ENCODE assay signal across 1 cellular context in the genomic region with DNA sequence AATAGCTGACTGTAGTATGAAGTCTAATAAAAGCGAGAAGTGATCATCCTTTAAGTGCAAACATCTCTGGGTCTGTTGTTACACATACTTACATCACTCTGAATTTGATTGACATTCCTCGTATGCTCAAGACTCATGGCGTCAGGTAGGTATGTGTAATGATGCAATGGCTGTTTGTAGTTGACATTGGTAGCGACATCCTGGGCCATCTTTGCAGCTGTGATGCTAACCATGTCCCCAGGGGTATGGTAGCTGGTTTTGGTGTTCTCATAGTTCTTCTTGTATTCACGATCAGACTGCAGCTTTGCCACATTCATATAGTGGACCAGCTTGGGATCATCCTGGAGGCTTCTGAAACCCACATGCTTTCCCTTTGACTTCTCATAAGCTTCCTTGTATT.
TF ChIP-seq lines count a peak whose summit lies in the region.

No MANE protein-coding gene starts in this region.

TF ChIP-seq in K562, 482 proteins besides CTCF, POLR2A, EP300 and RAD21 (continued from another document and continues in another):
- no peak for TF ChIP-seq ZNF184 (CRISPR knock-in tag; IDR thresholded peaks at IDR 0.05)
- no peak for TF ChIP-seq PCBP2 (IDR thresholded peaks at IDR 0.05; ENCODE audit: low read depth, low read length, poor library complexity, severe bottlenecking)
- no peak for TF ChIP-seq SREBF2 (CRISPR knock-in tag; IDR thresholded peaks at IDR 0.05)
- no peak for TF ChIP-seq ZNF644 (tag; IDR thresholded peaks at IDR 0.05; ENCODE audit: low read depth)
- TF ChIP-seq, protein P1, sequence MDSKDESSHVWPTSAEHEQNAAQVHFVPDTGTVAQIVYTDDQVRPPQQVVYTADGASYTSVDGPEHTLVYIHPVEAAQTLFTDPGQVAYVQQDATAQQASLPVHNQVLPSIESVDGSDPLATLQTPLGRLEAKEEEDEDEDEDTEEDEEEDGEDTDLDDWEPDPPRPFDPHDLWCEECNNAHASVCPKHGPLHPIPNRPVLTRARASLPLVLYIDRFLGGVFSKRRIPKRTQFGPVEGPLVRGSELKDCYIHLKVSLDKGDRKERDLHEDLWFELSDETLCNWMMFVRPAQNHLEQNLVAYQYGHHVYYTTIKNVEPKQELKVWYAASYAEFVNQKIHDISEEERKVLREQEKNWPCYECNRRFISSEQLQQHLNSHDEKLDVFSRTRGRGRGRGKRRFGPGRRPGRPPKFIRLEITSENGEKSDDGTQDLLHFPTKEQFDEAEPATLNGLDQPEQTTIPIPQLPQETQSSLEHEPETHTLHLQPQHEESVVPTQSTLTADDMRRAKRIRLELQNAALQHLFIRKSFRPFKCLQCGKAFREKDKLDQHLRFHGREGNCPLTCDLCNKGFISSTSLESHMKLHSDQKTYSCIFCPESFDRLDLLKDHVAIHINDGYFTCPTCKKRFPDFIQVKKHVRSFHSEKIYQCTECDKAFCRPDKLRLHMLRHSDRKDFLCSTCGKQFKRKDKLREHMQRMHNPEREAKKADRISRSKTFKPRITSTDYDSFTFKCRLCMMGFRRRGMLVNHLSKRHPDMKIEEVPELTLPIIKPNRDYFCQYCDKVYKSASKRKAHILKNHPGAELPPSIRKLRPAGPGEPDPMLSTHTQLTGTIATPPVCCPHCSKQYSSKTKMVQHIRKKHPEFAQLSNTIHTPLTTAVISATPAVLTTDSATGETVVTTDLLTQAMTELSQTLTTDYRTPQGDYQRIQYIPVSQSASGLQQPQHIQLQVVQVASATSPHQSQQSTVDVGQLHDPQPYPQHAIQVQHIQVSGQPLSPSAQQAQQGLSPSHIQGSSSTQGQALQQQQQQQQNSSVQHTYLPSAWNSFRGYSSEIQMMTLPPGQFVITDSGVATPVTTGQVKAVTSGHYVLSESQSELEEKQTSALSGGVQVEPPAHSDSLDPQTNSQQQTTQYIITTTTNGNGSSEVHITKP (IDR thresholded peaks at IDR 0.05; ENCODE audit: partially characterized antibody), result no peak
- TF ChIP-seq, protein P2, sequence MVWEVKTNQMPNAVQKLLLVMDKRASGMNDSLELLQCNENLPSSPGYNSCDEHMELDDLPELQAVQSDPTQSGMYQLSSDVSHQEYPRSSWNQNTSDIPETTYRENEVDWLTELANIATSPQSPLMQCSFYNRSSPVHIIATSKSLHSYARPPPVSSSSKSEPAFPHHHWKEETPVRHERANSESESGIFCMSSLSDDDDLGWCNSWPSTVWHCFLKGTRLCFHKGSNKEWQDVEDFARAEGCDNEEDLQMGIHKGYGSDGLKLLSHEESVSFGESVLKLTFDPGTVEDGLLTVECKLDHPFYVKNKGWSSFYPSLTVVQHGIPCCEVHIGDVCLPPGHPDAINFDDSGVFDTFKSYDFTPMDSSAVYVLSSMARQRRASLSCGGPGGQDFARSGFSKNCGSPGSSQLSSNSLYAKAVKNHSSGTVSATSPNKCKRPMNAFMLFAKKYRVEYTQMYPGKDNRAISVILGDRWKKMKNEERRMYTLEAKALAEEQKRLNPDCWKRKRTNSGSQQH (CRISPR knock-in tag; IDR thresholded peaks at IDR 0.05), result no peak
- TF ChIP-seq, protein P3, sequence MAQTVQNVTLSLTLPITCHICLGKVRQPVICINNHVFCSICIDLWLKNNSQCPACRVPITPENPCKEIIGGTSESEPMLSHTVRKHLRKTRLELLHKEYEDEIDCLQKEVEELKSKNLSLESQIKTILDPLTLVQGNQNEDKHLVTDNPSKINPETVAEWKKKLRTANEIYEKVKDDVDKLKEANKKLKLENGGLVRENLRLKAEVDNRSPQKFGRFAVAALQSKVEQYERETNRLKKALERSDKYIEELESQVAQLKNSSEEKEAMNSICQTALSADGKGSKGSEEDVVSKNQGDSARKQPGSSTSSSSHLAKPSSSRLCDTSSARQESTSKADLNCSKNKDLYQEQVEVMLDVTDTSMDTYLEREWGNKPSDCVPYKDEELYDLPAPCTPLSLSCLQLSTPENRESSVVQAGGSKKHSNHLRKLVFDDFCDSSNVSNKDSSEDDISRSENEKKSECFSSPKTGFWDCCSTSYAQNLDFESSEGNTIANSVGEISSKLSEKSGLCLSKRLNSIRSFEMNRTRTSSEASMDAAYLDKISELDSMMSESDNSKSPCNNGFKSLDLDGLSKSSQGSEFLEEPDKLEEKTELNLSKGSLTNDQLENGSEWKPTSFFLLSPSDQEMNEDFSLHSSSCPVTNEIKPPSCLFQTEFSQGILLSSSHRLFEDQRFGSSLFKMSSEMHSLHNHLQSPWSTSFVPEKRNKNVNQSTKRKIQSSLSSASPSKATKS (CRISPR knock-in tag; IDR thresholded peaks at IDR 0.05), result no peak
- no peak for TF ChIP-seq HDAC3 (IDR thresholded peaks at IDR 0.05; ENCODE audit: borderline replicate concordance, partially characterized antibody)
- TF ChIP-seq, protein P4, sequence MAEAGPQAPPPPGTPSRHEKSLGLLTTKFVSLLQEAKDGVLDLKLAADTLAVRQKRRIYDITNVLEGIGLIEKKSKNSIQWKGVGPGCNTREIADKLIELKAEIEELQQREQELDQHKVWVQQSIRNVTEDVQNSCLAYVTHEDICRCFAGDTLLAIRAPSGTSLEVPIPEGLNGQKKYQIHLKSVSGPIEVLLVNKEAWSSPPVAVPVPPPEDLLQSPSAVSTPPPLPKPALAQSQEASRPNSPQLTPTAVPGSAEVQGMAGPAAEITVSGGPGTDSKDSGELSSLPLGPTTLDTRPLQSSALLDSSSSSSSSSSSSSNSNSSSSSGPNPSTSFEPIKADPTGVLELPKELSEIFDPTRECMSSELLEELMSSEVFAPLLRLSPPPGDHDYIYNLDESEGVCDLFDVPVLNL (CRISPR knock-in tag; IDR thresholded peaks at IDR 0.05; ENCODE audit: low read depth), result no peak
- TF ChIP-seq ETS2 (tag; IDR thresholded peaks at IDR 0.05; ENCODE audit: borderline replicate concordance, poor library complexity, severe bottlenecking), result no peak
- TF ChIP-seq KDM4B (IDR thresholded peaks at IDR 0.05; ENCODE audit: borderline replicate concordance in 2 of 2, low read depth in 1 of 2), result no peak
- no peak for TF ChIP-seq CBFA2T2 (conservative IDR thresholded peaks at IDR 0.05)
- no peak for TF ChIP-seq ZFP1 (CRISPR knock-in tag; IDR thresholded peaks at IDR 0.05)
- TF ChIP-seq, protein P5, sequence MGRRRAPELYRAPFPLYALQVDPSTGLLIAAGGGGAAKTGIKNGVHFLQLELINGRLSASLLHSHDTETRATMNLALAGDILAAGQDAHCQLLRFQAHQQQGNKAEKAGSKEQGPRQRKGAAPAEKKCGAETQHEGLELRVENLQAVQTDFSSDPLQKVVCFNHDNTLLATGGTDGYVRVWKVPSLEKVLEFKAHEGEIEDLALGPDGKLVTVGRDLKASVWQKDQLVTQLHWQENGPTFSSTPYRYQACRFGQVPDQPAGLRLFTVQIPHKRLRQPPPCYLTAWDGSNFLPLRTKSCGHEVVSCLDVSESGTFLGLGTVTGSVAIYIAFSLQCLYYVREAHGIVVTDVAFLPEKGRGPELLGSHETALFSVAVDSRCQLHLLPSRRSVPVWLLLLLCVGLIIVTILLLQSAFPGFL (CRISPR knock-in tag; IDR thresholded peaks at IDR 0.05), result no peak
- TF ChIP-seq, protein P6, sequence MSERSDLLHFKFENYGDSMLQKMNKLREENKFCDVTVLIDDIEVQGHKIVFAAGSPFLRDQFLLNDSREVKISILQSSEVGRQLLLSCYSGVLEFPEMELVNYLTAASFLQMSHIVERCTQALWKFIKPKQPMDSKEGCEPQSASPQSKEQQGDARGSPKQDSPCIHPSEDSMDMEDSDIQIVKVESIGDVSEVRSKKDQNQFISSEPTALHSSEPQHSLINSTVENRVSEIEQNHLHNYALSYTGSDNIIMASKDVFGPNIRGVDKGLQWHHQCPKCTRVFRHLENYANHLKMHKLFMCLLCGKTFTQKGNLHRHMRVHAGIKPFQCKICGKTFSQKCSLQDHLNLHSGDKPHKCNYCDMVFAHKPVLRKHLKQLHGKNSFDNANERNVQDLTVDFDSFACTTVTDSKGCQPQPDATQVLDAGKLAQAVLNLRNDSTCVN (CRISPR knock-in tag; IDR thresholded peaks at IDR 0.05), result no peak
- no peak for TF ChIP-seq ZC3H4 (CRISPR knock-in tag; IDR thresholded peaks at IDR 0.05; ENCODE audit: borderline replicate concordance)
- TF ChIP-seq, protein P7, sequence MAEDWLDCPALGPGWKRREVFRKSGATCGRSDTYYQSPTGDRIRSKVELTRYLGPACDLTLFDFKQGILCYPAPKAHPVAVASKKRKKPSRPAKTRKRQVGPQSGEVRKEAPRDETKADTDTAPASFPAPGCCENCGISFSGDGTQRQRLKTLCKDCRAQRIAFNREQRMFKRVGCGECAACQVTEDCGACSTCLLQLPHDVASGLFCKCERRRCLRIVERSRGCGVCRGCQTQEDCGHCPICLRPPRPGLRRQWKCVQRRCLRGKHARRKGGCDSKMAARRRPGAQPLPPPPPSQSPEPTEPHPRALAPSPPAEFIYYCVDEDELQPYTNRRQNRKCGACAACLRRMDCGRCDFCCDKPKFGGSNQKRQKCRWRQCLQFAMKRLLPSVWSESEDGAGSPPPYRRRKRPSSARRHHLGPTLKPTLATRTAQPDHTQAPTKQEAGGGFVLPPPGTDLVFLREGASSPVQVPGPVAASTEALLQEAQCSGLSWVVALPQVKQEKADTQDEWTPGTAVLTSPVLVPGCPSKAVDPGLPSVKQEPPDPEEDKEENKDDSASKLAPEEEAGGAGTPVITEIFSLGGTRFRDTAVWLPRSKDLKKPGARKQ (CRISPR knock-in tag; IDR thresholded peaks at IDR 0.05), result no peak
- no peak for TF ChIP-seq POLR3A (IDR thresholded peaks at IDR 0.05; ENCODE audit: borderline replicate concordance, extremely low read depth, insufficient read depth, insufficient read length)
- TF ChIP-seq, protein P8, sequence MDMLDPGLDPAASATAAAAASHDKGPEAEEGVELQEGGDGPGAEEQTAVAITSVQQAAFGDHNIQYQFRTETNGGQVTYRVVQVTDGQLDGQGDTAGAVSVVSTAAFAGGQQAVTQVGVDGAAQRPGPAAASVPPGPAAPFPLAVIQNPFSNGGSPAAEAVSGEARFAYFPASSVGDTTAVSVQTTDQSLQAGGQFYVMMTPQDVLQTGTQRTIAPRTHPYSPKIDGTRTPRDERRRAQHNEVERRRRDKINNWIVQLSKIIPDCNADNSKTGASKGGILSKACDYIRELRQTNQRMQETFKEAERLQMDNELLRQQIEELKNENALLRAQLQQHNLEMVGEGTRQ (CRISPR knock-in tag; IDR thresholded peaks at IDR 0.05), result no peak
- TF ChIP-seq, protein P9, sequence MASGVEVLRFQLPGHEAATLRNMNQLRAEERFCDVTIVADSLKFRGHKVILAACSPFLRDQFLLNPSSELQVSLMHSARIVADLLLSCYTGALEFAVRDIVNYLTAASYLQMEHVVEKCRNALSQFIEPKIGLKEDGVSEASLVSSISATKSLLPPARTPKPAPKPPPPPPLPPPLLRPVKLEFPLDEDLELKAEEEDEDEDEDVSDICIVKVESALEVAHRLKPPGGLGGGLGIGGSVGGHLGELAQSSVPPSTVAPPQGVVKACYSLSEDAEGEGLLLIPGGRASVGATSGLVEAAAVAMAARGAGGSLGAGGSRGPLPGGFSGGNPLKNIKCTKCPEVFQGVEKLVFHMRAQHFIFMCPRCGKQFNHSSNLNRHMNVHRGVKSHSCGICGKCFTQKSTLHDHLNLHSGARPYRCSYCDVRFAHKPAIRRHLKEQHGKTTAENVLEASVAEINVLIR (CRISPR knock-in tag; IDR thresholded peaks at IDR 0.05), result no peak
- TF ChIP-seq PML (IDR thresholded peaks at IDR 0.05; ENCODE audit: low read length), result no peak
- TF ChIP-seq CEBPG (CRISPR knock-in tag; IDR thresholded peaks at IDR 0.05), result peak; percentile 94
- TF ChIP-seq CEBPG (tag; conservative IDR thresholded peaks at IDR 0.05 in 1 of 2, IDR thresholded peaks at IDR 0.05 in 1 of 2), result peak; percentile 78 to 98
- TF ChIP-seq ZNF3 (CRISPR knock-in tag; IDR thresholded peaks at IDR 0.05), result no peak
- no peak for TF ChIP-seq KDM2B (CRISPR knock-in tag; IDR thresholded peaks at IDR 0.05)
- no peak for TF ChIP-seq PRPF4 (IDR thresholded peaks at IDR 0.05; ENCODE audit: insufficient read depth, low read depth, low read length, poor library complexity, severe bottlenecking)
- TF ChIP-seq RBM14 (IDR thresholded peaks at IDR 0.05; ENCODE audit: borderline replicate concordance, insufficient read depth, low read depth, low read length), result no peak
- TF ChIP-seq, protein P10, sequence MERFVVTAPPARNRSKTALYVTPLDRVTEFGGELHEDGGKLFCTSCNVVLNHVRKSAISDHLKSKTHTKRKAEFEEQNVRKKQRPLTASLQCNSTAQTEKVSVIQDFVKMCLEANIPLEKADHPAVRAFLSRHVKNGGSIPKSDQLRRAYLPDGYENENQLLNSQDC (CRISPR knock-in tag; IDR thresholded peaks at IDR 0.05), result no peak
- TF ChIP-seq HNRNPUL1 (IDR thresholded peaks at IDR 0.05; ENCODE audit: low read length), result no peak
- TF ChIP-seq, protein P11, sequence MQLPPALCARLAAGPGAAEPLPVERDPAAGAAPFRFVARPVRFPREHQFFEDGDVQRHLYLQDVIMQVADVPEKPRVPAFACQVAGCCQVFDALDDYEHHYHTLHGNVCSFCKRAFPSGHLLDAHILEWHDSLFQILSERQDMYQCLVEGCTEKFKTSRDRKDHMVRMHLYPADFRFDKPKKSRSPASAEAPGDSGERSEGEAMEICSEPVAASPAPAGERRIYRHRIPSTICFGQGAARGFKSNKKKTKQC (CRISPR knock-in tag; IDR thresholded peaks at IDR 0.05), result no peak
- no peak for TF ChIP-seq ZNF121 (CRISPR knock-in tag; conservative IDR thresholded peaks at IDR 0.05)
